8 cellular contexts compared by ENCODE assay signal in the genomic region with DNA sequence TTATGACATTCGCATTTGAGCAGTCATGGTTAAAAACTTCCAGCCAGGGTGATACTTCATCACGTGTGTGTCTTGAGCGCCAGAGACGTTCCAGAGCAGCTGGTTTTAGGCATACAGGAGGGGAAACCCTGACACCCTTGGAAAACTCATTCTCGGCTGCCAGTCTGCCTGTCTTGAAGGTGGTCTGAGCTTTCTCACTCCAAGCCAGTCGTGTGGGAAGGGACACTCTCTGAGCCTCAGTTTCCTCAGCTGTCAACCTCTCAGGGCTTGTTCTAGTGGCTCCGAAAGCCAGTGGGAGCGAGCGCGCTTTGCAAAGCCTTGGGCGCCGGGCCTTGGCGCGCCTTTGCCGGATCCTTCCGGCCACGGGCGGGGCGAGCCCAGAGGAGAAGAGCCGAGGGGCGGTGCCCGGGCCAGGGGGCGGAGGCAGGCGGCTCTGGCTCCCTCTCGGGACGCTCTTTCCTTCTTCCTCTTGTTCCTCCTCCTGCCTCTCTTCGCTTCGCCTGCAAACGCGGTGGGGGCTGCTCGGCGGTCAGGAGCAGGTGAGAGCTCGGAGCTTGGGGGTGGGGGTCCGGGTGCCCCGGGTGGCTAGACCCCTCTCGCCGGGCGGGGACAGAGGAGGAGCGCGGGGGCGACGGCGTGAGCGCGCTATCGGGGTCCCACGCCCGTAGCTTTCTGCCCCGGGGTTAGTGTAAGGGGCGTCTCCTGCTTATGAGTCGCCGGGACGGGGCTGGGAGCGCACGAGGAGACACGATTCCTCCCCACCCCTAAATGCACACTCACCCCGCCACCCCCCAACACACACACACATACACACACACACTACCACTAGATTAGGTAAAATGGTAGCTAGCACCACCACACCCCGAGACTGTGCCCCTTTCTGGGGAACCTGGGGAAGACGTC. TPM values are rescaled to one million over a fixed set of nuclear protein-coding genes. Genes with fewer than 3 reads are reported as not detected.
DNase-seq lines count a peak whose midpoint lies in the region; ATAC-seq and TF ChIP-seq lines count a peak whose summit lies in the region.

Gene LDAF1 (plus strand): TSS at position 467 of the 903 bp plus-strand sequence. CDS start 2,509 bp downstream, outside the sequence.

- H3K4me3 Mint-ChIP-seq in IgD-negative memory B cell: peak within 1 kb of the TSS; percentile 90 to 97 (median 94)

- no peaks in the 10 kb centered on the region for H3K9me3 Mint-ChIP-seq in IgD-negative memory B cell

- H3K4me1 ChIP-seq in gastroesophageal sphincter (peaks cover 8 to 62% (median 40%) of the 10 kb centered on the region in 3 donors), neutrophil (ENCODE audit: control insufficient read depth in 1 of 2, insufficient read depth in 1 of 2, low read depth in 1 of 2, low read length in 1 of 2) (peaks cover 16 to 24% of the 10 kb centered on the region in 2 experiments), subcutaneous abdominal adipose tissue (ENCODE audit: control insufficient read depth in 5 of 5, insufficient read depth in 5 of 5, low read length in 5 of 5) (peaks cover 18 to 56% (median 47%) of the 10 kb centered on the region in 5 donors)

- TF ChIP-seq CTCF in gastroesophageal sphincter (IDR thresholded peaks at IDR 0.05) (peak in 1 of 4 experiments; percentile 34), neutrophil (IDR thresholded peaks at IDR 0.05) (no peak)

- TF ChIP-seq POLR2A in gastroesophageal sphincter (IDR thresholded peaks at IDR 0.05): peak; percentile 33 to 41

- peaks cover 6 to 18% (median 10%) of the 10 kb centered on the region in 3 donors for H3K4me1 Mint-ChIP-seq in IgD-negative memory B cell

- TF ChIP-seq EP300 in gastroesophageal sphincter (IDR thresholded peaks at IDR 0.05): no peak

- H3K9ac ChIP-seq in subcutaneous abdominal adipose tissue (ENCODE audit: low read length in 5 of 5): peak within 1 kb of the TSS; percentile 50 to 86 (median 84)

- peaks cover 5% of the 10 kb centered on the region for H3K36me3 Mint-ChIP-seq in IgD-negative memory B cell

- 0 to 2% methylated on average over 6 to 7 of the region's 59 CpGs for WGBS in gastroesophageal sphincter (ENCODE audit: low coverage in 1 of 2), 2 donors

- ATAC-seq in GM21526 (IDR thresholded peaks at IDR 0.05; ENCODE audit: low FRiP score, unreplicated experiment) (peak; percentile 85), gastroesophageal sphincter (peak; percentile 96)

- H3K27ac Mint-ChIP-seq in IgD-negative memory B cell: peak within 1 kb of the TSS; percentile 63 to 83 (median 73)

- H3K9me3 ChIP-seq in gastroesophageal sphincter: no peaks in the 10 kb centered on the region
- no peaks in the 10 kb centered on the region for H3K9me3 ChIP-seq in neutrophil
- no peaks in the 10 kb centered on the region for H3K9me3 ChIP-seq in subcutaneous abdominal adipose tissue (ENCODE audit: control insufficient read depth in 5 of 5, low read length in 5 of 5)

- H3K27ac ChIP-seq in gastroesophageal sphincter: peak within 1 kb of the TSS; percentile 59 to 95 (median 92)
- H3K27ac ChIP-seq in neutrophil: peak within 1 kb of the TSS; percentile 51
- H3K27ac ChIP-seq in subcutaneous abdominal adipose tissue (ENCODE audit: low read depth, low read length): peak within 1 kb of the TSS; percentile 72

- no peaks in the 10 kb centered on the region for H3K27me3 ChIP-seq in gastroesophageal sphincter
- no peaks in the 10 kb centered on the region for H3K27me3 ChIP-seq in neutrophil
- H3K27me3 ChIP-seq in subcutaneous abdominal adipose tissue (ENCODE audit: control insufficient read depth in 5 of 5, insufficient read depth in 4 of 5, low read length in 5 of 5): no peaks in the 10 kb centered on the region

- H3K4me3 ChIP-seq in gastroesophageal sphincter (peak within 1 kb of the TSS; percentile 80 to 88), neutrophil (ENCODE audit: low read depth in 1 of 2, low read length in 1 of 2) (peak within 1 kb of the TSS; percentile 56 to 66), subcutaneous abdominal adipose tissue (ENCODE audit: low read depth in 1 of 5, low read length in 5 of 5) (peak within 1 kb of the TSS; percentile 79 to 92 (median 82))

- no peaks in the 10 kb centered on the region for H3K27me3 Mint-ChIP-seq in IgD-negative memory B cell

- DNase-seq in DMS 273 (lab: John Stamatoyannopoulos, UW; ENCODE audit: unreplicated experiment) (peak; percentile 93), SIG-M5 treated with dmso at 0.1 percent for 504 hours (lab: John Stamatoyannopoulos, UW; ENCODE audit: unreplicated experiment) (peak; percentile 80)
- peak; percentile 56 for DNase-seq in activated gamma-delta T cell treated with anti-CD3 and anti-CD28 coated beads, Interleukin-2, amount 50 U/mL, for 16 hours (ENCODE audit: low read depth)

- peaks cover 0 to 4% of the 10 kb centered on the region in 2 donors for H3K36me3 ChIP-seq in gastroesophageal sphincter
- H3K36me3 ChIP-seq in neutrophil: no peaks in the 10 kb centered on the region
- H3K36me3 ChIP-seq in subcutaneous abdominal adipose tissue (ENCODE audit: control insufficient read depth in 5 of 5, insufficient read depth in 5 of 5, low read length in 5 of 5): peaks cover 0 to 5% (median 3%) of the 10 kb centered on the region in 5 donors

RNA-seq across cellular contexts. Expression of gene LDAF1, which starts in this region (rescaled TPM):
- 29.7 TPM for polyA plus RNA-seq in IgD-negative memory B cell
- total RNA-seq in gastroesophageal sphincter: 100 to 1,000 TPM; 126 to 170 (median 143) TPM

Comparison
In these comparisons a context has a peak if more than half of its experiments do, and no peak if none do; other contexts are left out.
1. Peak in every context shown above with its lines: DNase-seq, ATAC-seq, H3K4me3 ChIP-seq and H3K27ac ChIP-seq.